21 cellular contexts compared by ENCODE assay signal in genomic region chr15:100222349-100222715, GRCh38.
"Had no signal": no experiment of that assay in that cellular context is flagged by ENCODE, and none has a peak within 500 bp of the region (broad histone marks: within the 10 kb centered on the region; RNA-seq: fewer than 3 reads in every experiment).

No MANE protein-coding gene starts in this region.

- DNase-seq: Karpas-422, KG1, MG63, NCI-H1092, NCI-H1105 treated with DMSO at 0.1 percent for 48 hours, NCI-H1417 treated with DMSO at 0.1 percent for 48 hours, NCI-H146, NCI-H1694 treated with DMSO at 0.1 percent for 48 hours, NCI-H1930, NCI-H2081, NCI-H2107, NCI-H2227 treated with DMSO at 0.1 percent for 48 hours, NCI-H510A, NCI-H524 treated with DMSO at 0.1 percent for 48 hours, NCI-H69, NCI-H774, Right ventricle myocardium superior, SIG-M5 had no signal

- H3K36me3 ChIP-seq: MG63, SJSA1 had no signal

- H3K9me3 ChIP-seq: MG63, SJSA1 had no signal

- H3K27ac ChIP-seq: SJSA1, SK-N-MC had no signal

- H3K4me1 ChIP-seq: SJSA1 had no signal

- FAIRE-seq: RCC 7860 had no signal

- H3K4me3 ChIP-seq: MG63, SJSA1, SK-N-MC had no signal

- H3K27me3 ChIP-seq: MG63 had no signal
